10 cellular contexts compared by ENCODE assay signal in the genomic region with DNA sequence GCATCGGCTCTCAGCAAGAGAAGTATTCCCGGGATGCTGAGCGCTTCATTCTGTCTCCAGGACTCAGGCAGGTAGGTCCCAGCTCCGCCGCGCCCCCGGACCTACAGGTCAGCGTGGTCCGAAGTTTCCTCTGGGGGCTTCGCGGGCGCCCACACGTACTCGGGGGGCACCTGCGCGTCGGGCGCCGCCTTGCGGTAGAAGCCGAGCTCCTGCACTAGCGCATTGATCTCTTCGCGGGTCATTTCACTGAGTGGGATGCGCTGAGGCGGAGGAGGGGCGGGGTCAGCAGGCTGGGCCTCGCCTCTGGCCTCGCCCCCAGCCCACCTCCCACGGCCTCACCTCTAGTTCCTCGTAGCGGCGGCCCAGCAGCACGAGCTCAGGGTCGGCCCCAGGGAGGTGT. TPM values are rescaled to one million over a fixed set of nuclear protein-coding genes. Genes with fewer than 3 reads are reported as not detected.
DNase-seq lines count a peak whose midpoint lies in the region; ATAC-seq and TF ChIP-seq lines count a peak whose summit lies in the region.
"Had no signal": no experiment of that assay in that cellular context is flagged by ENCODE, and none has a peak within 500 bp of the region (broad histone marks: within the 10 kb centered on the region; RNA-seq: fewer than 3 reads in every experiment).

No MANE protein-coding gene starts in this region.

- no peak overlapping the region for H3K4me3 ChIP-seq in SU-DHL-6 (ENCODE audit: insufficient read depth, low read length, poor library complexity, severe bottlenecking)
- no peak overlapping the region for H3K4me3 ChIP-seq in BE2C (ENCODE audit: low read depth, low read length)

- no peak overlapping the region for H2AFZ ChIP-seq in SU-DHL-6 (ENCODE audit: low read depth, low read length, severe bottlenecking)

- intact Hi-C loops in CD4-positive, alpha-beta T cell (cut with DNase I, micrococcal nuclease) = loop anchor here in 1 of 2 experiments (5.0 kb wide), 3 partner anchors 107 to 242 kb away; a partner anchor contains a TSS

- H3K27me3 Mint-ChIP-seq in progenitor cell of endocrine pancreas = peaks cover 27% of the 10 kb centered on the region
- H3K27me3 Mint-ChIP-seq in CD4-positive, alpha-beta T cell = no peaks in the 10 kb centered on the region

- no peak overlapping the region for H3K27ac ChIP-seq in SU-DHL-6 (ENCODE audit: low read depth, low read length)
- no peak overlapping the region for H3K27ac ChIP-seq in CD4-positive, alpha-beta T cell (ENCODE audit: low read depth, low read length)

- CTCF ChIA-PET in CD4-positive, alpha-beta T cell (lab: Charles Lee) = no interaction called here

- H3K4me1 Mint-ChIP-seq in progenitor cell of endocrine pancreas (ENCODE audit: low read depth) = peaks cover 5% of the 10 kb centered on the region
- peaks cover 24% of the 10 kb centered on the region for H3K4me1 Mint-ChIP-seq in CD4-positive, alpha-beta T cell (ENCODE audit: low read depth)

- H3K79me2 ChIP-seq in SU-DHL-6 (ENCODE audit: insufficient read depth, low read length) = no peaks in the 10 kb centered on the region

- H3K9ac ChIP-seq in SU-DHL-6 (ENCODE audit: low read length) = no peak overlapping the region

- H4K20me1 ChIP-seq in SU-DHL-6 (ENCODE audit: low read depth, low read length) = no peaks in the 10 kb centered on the region

- H3K36me3 ChIP-seq in SU-DHL-6 (ENCODE audit: low read length) (no peaks in the 10 kb centered on the region), BE2C (no peaks in the 10 kb centered on the region)

- H3K9me3 ChIP-seq in SU-DHL-6 (ENCODE audit: insufficient read depth, low read length) (no peaks in the 10 kb centered on the region), BE2C (no peaks in the 10 kb centered on the region)
- no peaks in the 10 kb centered on the region for H3K9me3 ChIP-seq in CD4-positive, alpha-beta T cell (ENCODE audit: control insufficient read depth, low read length)

- H3K4me1 ChIP-seq in BE2C = no peaks in the 10 kb centered on the region

- H3K27ac Mint-ChIP-seq in progenitor cell of endocrine pancreas = no peak overlapping the region
- H3K27ac Mint-ChIP-seq in CD4-positive, alpha-beta T cell = no peak overlapping the region
- H3K27ac Mint-ChIP-seq: immature natural killer cell had no signal

- no peaks in the 10 kb centered on the region for H3K9me2 ChIP-seq in SU-DHL-6 (replicated peaks; ENCODE audit: insufficient read depth, low read length)

- H3K9me3 Mint-ChIP-seq in progenitor cell of endocrine pancreas (ENCODE audit: low read depth) = no peaks in the 10 kb centered on the region
- H3K9me3 Mint-ChIP-seq in CD4-positive, alpha-beta T cell = no peaks in the 10 kb centered on the region

- H3K27me3 ChIP-seq in SU-DHL-6 (ENCODE audit: low read length) (no peaks in the 10 kb centered on the region), BE2C (no peaks in the 10 kb centered on the region)
- no peaks in the 10 kb centered on the region for H3K27me3 ChIP-seq in CD4-positive, alpha-beta T cell (ENCODE audit: control insufficient read depth, insufficient read depth, low read length)

- ATAC-seq in GM21825 (IDR thresholded peaks at IDR 0.05; ENCODE audit: unreplicated experiment) = no peak
- no peak for ATAC-seq in CD4-positive, alpha-beta T cell (ENCODE audit: poor library complexity)

- peak; percentile 46 for TF ChIP-seq CTCF in SU-DHL-6 (IDR thresholded peaks at IDR 0.05; ENCODE audit: insufficient read depth, low read length, poor library complexity, severe bottlenecking)
- peak; percentile 69 for TF ChIP-seq CTCF in progenitor cell of endocrine pancreas (IDR thresholded peaks at IDR 0.05; ENCODE audit: unreplicated experiment)
- TF ChIP-seq CTCF in BE2C (IDR thresholded peaks at IDR 0.05; ENCODE audit: low read depth, low read length) = no peak
- no peak for TF ChIP-seq CTCF in CD4-positive, alpha-beta T cell (IDR thresholded peaks at IDR 0.05)

- POLR2A ChIA-PET in CD4-positive, alpha-beta T cell (lab: Charles Lee) = interaction anchor here (0.8 to 1.2 kb wide), 2 partner anchors 22 to 135 kb away, joined by 3 to 5 read pairs; a partner anchor contains a TSS

- H3F3A ChIP-seq in SU-DHL-6 (ENCODE audit: insufficient read depth) = no peaks in the 10 kb centered on the region

- H3K36me3 Mint-ChIP-seq in progenitor cell of endocrine pancreas (ENCODE audit: insufficient read depth) = no peaks in the 10 kb centered on the region
- peaks cover 17% of the 10 kb centered on the region for H3K36me3 Mint-ChIP-seq in CD4-positive, alpha-beta T cell (ENCODE audit: low read depth)
- H3K36me3 Mint-ChIP-seq: immature natural killer cell had no signal

- H3K4me3 Mint-ChIP-seq in progenitor cell of endocrine pancreas (ENCODE audit: low read depth) = no peak overlapping the region
- no peak overlapping the region for H3K4me3 Mint-ChIP-seq in CD4-positive, alpha-beta T cell

- peak; percentile 2 for DNase-seq in Daoy (ENCODE audit: low read depth)
- peak; percentile 58 for DNase-seq in germinal center (ENCODE audit: low spot score)
- DNase-seq in progenitor cell of endocrine pancreas (ENCODE audit: low spot score, unreplicated experiment) = peak; percentile 38
- DNase-seq in BE2C = no peak
- DNase-seq in NCI-H748 (lab: John Stamatoyannopoulos, UW; ENCODE audit: unreplicated experiment) = no peak
- DNase-seq in CD4-positive, alpha-beta T cell = no peak
- DNase-seq: NCI-H1092 had no signal

- peak overlapping the region; percentile 30 for H3K4me2 ChIP-seq in SU-DHL-6 (ENCODE audit: low read depth, low read length, poor library complexity, severe bottlenecking)

RNA-seq across cellular contexts. Expression of a gene that starts 2.5 kb away (rescaled TPM):
- 2.6 and 8.1 TPM in 2 replicates for total RNA-seq in Daoy (2014; rRNA removed; shearing (Covaris generic))
- 3.1 and 3.7 TPM in 2 replicates for total RNA-seq in progenitor cell of endocrine pancreas
- polyA plus RNA-seq in BE2C (2012; ENCODE audit: insufficient read depth, insufficient read length, low read depth) = 21.5 TPM
- total RNA-seq in CD4-positive, alpha-beta T cell = 10 to 100 TPM; 78.0 to 82.4 TPM

RNA-seq across cellular contexts. Expression of a gene that starts 17.9 kb away (rescaled TPM):
- total RNA-seq in Daoy (2014; rRNA removed; shearing (Covaris generic)) = 0.80 and 1.3 TPM in 2 replicates
- 14.8 and 17.9 TPM in 2 replicates for total RNA-seq in progenitor cell of endocrine pancreas
- polyA plus RNA-seq in BE2C (2012; ENCODE audit: insufficient read depth, insufficient read length, low read depth) = 44.3 TPM
- under 1 TPM; 0.59 to 0.69 TPM for total RNA-seq in CD4-positive, alpha-beta T cell
- polyA plus RNA-seq: immature natural killer cell had no signal

RNA-seq across cellular contexts. Expression of a gene that starts 23.8 kb away (rescaled TPM):
- total RNA-seq in Daoy (2014; rRNA removed; shearing (Covaris generic)) = 163 and 173 TPM in 2 replicates
- total RNA-seq in progenitor cell of endocrine pancreas = 40.8 and 48.0 TPM in 2 replicates
- 85.8 TPM for polyA plus RNA-seq in BE2C (2012; ENCODE audit: insufficient read depth, insufficient read length, low read depth)
- total RNA-seq in CD4-positive, alpha-beta T cell = 1 to 10 TPM; 2.9 TPM

RNA-seq across cellular contexts. Expression of a gene that starts 35.4 kb away (rescaled TPM):
- 0.51 and 0.80 TPM in 2 replicates for total RNA-seq in Daoy (2014; rRNA removed; shearing (Covaris generic))
- total RNA-seq in progenitor cell of endocrine pancreas = 2.6 and 4.6 TPM in 2 replicates
- polyA plus RNA-seq in BE2C (2012; ENCODE audit: insufficient read depth, insufficient read length, low read depth) = not detected
- total RNA-seq in CD4-positive, alpha-beta T cell = not detected
- polyA plus RNA-seq: immature natural killer cell had no signal

RNA-seq across cellular contexts. Expression of a gene that starts 55.1 kb away (rescaled TPM):
- total RNA-seq in Daoy (2014; rRNA removed; shearing (Covaris generic)) = 17.1 and 19.1 TPM in 2 replicates
- total RNA-seq in progenitor cell of endocrine pancreas = 27.3 and 27.4 TPM in 2 replicates
- polyA plus RNA-seq in BE2C (2012; ENCODE audit: insufficient read depth, insufficient read length, low read depth) = 35.2 TPM
- total RNA-seq in CD4-positive, alpha-beta T cell = 1 to 10 TPM; 6.2 to 7.7 TPM

Comparison
In these comparisons a context has a peak if more than half of its experiments do, and no peak if none do; other contexts are left out.
1. DNase-seq: peak in Daoy (single experiment), germinal center (single experiment) and progenitor cell of endocrine pancreas (single experiment); none in BE2C (single experiment), NCI-H748 (single experiment) and CD4-positive, alpha-beta T cell (0 of 10).
2. CTCF ChIP-seq: peak in SU-DHL-6 (single experiment) and progenitor cell of endocrine pancreas (single experiment); none in BE2C (single experiment) and CD4-positive, alpha-beta T cell (single experiment).
3. RNA of a gene that starts 23.8 kb away (total RNA-seq): 163 to 173 TPM in Daoy and 40.8 to 48.0 TPM in progenitor cell of endocrine pancreas; 2.9 TPM in CD4-positive, alpha-beta T cell; every median in the first group is over 10 times any median in the second.